In genomic region chr2:111122631-111123421, GRCh38 we compare ENCODE assay signal across 1 cellular context.
TF ChIP-seq lines count a peak whose summit lies in the region.

No MANE protein-coding gene starts in this region.

TF ChIP-seq in liver, 16 proteins besides CTCF, POLR2A, EP300 and RAD21 (continued from another document):
- TF ChIP-seq RXRA (IDR thresholded peaks at IDR 0.05): peak; percentile 55 to 57
TF ChIP-seq in liver: peak in this region for 7.
